ENCODE assay signal across 9 cellular contexts in genomic region chr2:181680937-181681811, GRCh38. TPM values are rescaled to one million over a fixed set of nuclear protein-coding genes. Genes with fewer than 3 reads are reported as not detected.
A peak's percentile ranks its signal among the peaks of the same experiment; 100 is the strongest.
DNase-seq lines count a peak whose midpoint lies in the region; ATAC-seq and TF ChIP-seq lines count a peak whose summit lies in the region.
"Had no signal": no experiment of that assay in that cellular context is flagged by ENCODE, and none has a peak within 500 bp of the region (broad histone marks: within the 10 kb centered on the region; RNA-seq: fewer than 3 reads in every experiment).

No MANE protein-coding gene starts in this region.

- H3K4me1 ChIP-seq in urinary bladder (ENCODE audit: insufficient read depth) (peaks cover 3% of the 10 kb centered on the region), Peyer's patch (peaks cover 0 to 26% (median 8%) of the 10 kb centered on the region in 4 donors)

- H3K9me3 ChIP-seq in Peyer's patch: no peaks in the 10 kb centered on the region

- peak overlapping the region; percentile 14 for H3K4me3 ChIP-seq in urinary bladder (ENCODE audit: low read depth, low read length)
- H3K4me3 ChIP-seq in Peyer's patch: peak overlapping the region in 2 of 4 donors; percentile 26 to 33

- H3K36me3 ChIP-seq in urinary bladder (ENCODE audit: insufficient read depth) (no peaks in the 10 kb centered on the region), Peyer's patch (no peaks in the 10 kb centered on the region)
- H3K36me3 ChIP-seq: esophagus squamous epithelium had no signal

- WGBS in urinary bladder: 2% methylated on average over 38 of the region's 38 CpGs

- peaks cover 6% of the 10 kb centered on the region for H3K9me3 Mint-ChIP-seq in activated naive CD8-positive, alpha-beta T cell treated with anti-CD3 and anti-CD28 coated beads, Interleukin-2, amount 10 ng/mL, durations not matched to agents 7 days and 5 days
- H3K9me3 Mint-ChIP-seq in memory B cell: peaks cover 8% of the 10 kb centered on the region

- no peak overlapping the region for H3K27ac ChIP-seq in urinary bladder (ENCODE audit: low read depth)
- H3K27ac ChIP-seq in Peyer's patch: no peak overlapping the region
- H3K27ac ChIP-seq: esophagus squamous epithelium had no signal

- no peak for TF ChIP-seq POLR2A in Peyer's patch (IDR thresholded peaks at IDR 0.05)

- DNase-seq in stimulated activated CD4-positive, alpha-beta T cell treated with anti-CD3 and anti-CD28 coated beads, Interleukin-15, amount 100 ng/mL, for 24 hours: peak; percentile 5
- no peak for DNase-seq in stimulated activated CD4-positive, alpha-beta T cell treated with anti-CD3 and anti-CD28 coated beads, Interleukin-4, amount 100 ng/mL, for 1 hour
- DNase-seq in activated naive CD8-positive, alpha-beta T cell treated with anti-CD3 and anti-CD28 coated beads, Interleukin-2, amount 10 ng/mL, durations not matched to agents 7 days and 5 days: peak; percentile 28
- DNase-seq in memory B cell (ENCODE audit: low spot score in 2 of 2) (no peak), Peyer's patch (no peak)
- DNase-seq: esophagus squamous epithelium had no signal

- peak overlapping the region; percentile 75 for H3K4me3 Mint-ChIP-seq in activated naive CD8-positive, alpha-beta T cell treated with anti-CD3 and anti-CD28 coated beads, Interleukin-2, amount 10 ng/mL, durations not matched to agents 7 days and 5 days
- H3K4me3 Mint-ChIP-seq in memory B cell: peak overlapping the region; percentile 51

- no peak for TF ChIP-seq CTCF in Peyer's patch (IDR thresholded peaks at IDR 0.05)

- peaks cover 2% of the 10 kb centered on the region for H3K36me3 Mint-ChIP-seq in activated naive CD8-positive, alpha-beta T cell treated with anti-CD3 and anti-CD28 coated beads, Interleukin-2, amount 10 ng/mL, durations not matched to agents 7 days and 5 days
- H3K36me3 Mint-ChIP-seq in memory B cell: peaks cover 7% of the 10 kb centered on the region

- H3K27ac Mint-ChIP-seq in activated naive CD8-positive, alpha-beta T cell treated with anti-CD3 and anti-CD28 coated beads, Interleukin-2, amount 10 ng/mL, durations not matched to agents 7 days and 5 days: peak overlapping the region; percentile 3
- no peak overlapping the region for H3K27ac Mint-ChIP-seq in memory B cell

- H3K27me3 ChIP-seq in Peyer's patch: peaks cover 0 to 75% of the 10 kb centered on the region in 2 donors

- H3K27me3 Mint-ChIP-seq in activated naive CD8-positive, alpha-beta T cell treated with anti-CD3 and anti-CD28 coated beads, Interleukin-2, amount 10 ng/mL, durations not matched to agents 7 days and 5 days: peaks cover 89% of the 10 kb centered on the region
- H3K27me3 Mint-ChIP-seq in memory B cell: peaks cover 45% of the 10 kb centered on the region

- H3K4me1 Mint-ChIP-seq in activated naive CD8-positive, alpha-beta T cell treated with anti-CD3 and anti-CD28 coated beads, Interleukin-2, amount 10 ng/mL, durations not matched to agents 7 days and 5 days: peaks cover 40% of the 10 kb centered on the region
- H3K4me1 Mint-ChIP-seq in memory B cell: peaks cover 30% of the 10 kb centered on the region

- no peak for ATAC-seq in activated naive CD8-positive, alpha-beta T cell treated with anti-CD3 and anti-CD28 coated beads, Interleukin-2, amount 10 ng/mL, durations not matched to agents 7 days and 5 days (ENCODE audit: low read depth)
- ATAC-seq in memory B cell (ENCODE audit: low read depth) (no peak), GM18861 (IDR thresholded peaks at IDR 0.05; ENCODE audit: unreplicated experiment) (no peak), HG02885 (IDR thresholded peaks at IDR 0.05; ENCODE audit: poor library complexity, unreplicated experiment) (no peak)

- POLR2A ChIA-PET in activated naive CD8-positive, alpha-beta T cell treated with anti-CD3 and anti-CD28 coated beads, Interleukin-2, amount 10 ng/mL, durations not matched to agents 7 days and 5 days (lab: Charles Lee): no interaction called here

RNA-seq across cellular contexts. Expression of gene NEUROD1, which starts 0.9 kb away (rescaled TPM):
- total RNA-seq in activated naive CD8-positive, alpha-beta T cell treated with anti-CD3 and anti-CD28 coated beads, Interleukin-2, amount 10 ng/mL, durations not matched to agents 7 days and 5 days: not detected
- not detected for total RNA-seq in urinary bladder
- polyA plus RNA-seq in urinary bladder: not detected
- 1 to 10 TPM; 1.7 to 6.8 (median 3.1) TPM for total RNA-seq in Peyer's patch
- total RNA-seq: esophagus squamous epithelium had no signal

RNA-seq across cellular contexts. Expression of gene CERKL, which starts 24.3 kb away (rescaled TPM):
- total RNA-seq in activated naive CD8-positive, alpha-beta T cell treated with anti-CD3 and anti-CD28 coated beads, Interleukin-2, amount 10 ng/mL, durations not matched to agents 7 days and 5 days: not detected
- not detected for total RNA-seq in urinary bladder
- polyA plus RNA-seq in urinary bladder: not detected
- total RNA-seq in Peyer's patch: 1 to 10 TPM in 3 of 4 donors, not detected in 1; 1.6 to 5.0 (median 1.7) TPM

Comparison
In these comparisons a context has a peak if more than half of its experiments do, and no peak if none do; other contexts are left out.
1. DNase-seq: peak in stimulated activated CD4-positive, alpha-beta T cell treated with anti-CD3 and anti-CD28 coated beads, Interleukin-15, amount 100 ng/mL, for 24 hours (single experiment) and activated naive CD8-positive, alpha-beta T cell treated with anti-CD3 and anti-CD28 coated beads, Interleukin-2, amount 10 ng/mL, durations not matched to agents 7 days and 5 days (single experiment); none in stimulated activated CD4-positive, alpha-beta T cell treated with anti-CD3 and anti-CD28 coated beads, Interleukin-4, amount 100 ng/mL, for 1 hour (single experiment), memory B cell (0 of 2) and Peyer's patch (0 of 3).